7 cellular contexts compared by ENCODE assay signal in genomic region chr3:198143545-198144137, GRCh38.
DNase-seq lines count a peak whose midpoint lies in the region; ATAC-seq, FAIRE-seq and TF ChIP-seq lines count a peak whose summit lies in the region.
"Not testable (repeated sequence)": the region's sequence is repeated elsewhere in the genome, so short reads cannot be mapped to it uniquely, and the experiment has no call there.

No MANE protein-coding gene starts in this region.

- not testable (repeated sequence) for H3K9me2 ChIP-seq in Karpas-422 (replicated peaks; ENCODE audit: insufficient read depth, low read length)

- H3K27ac Mint-ChIP-seq in endodermal cell, result not testable (repeated sequence)

- DNase-seq in Karpas-422 (peak; percentile 11), SJCRH30 (peak; percentile 41 to 46), K562 (ENCODE audit: extremely low read depth in 1 of 4, low spot score in 3 of 4) (peak in 3 of 4 experiments; percentile 6 to 25 (median 7)), endodermal cell (peak; percentile 60), kidney (peak; percentile 53)
- not testable (repeated sequence) for DNase-seq in sciatic nerve (ENCODE audit: low spot score)

- not testable (repeated sequence) for H3K27ac ChIP-seq in BLaER1; Karpas-422 (ENCODE audit: low read length); K562 (ENCODE audit: extremely low read depth, low read depth, low read length); endodermal cell (ENCODE audit: low read depth, low read length); kidney (ENCODE audit: low read depth in 2 of 2, low read length in 2 of 2)
- peak overlapping the region; percentile 25; the same call in 1 of the 2 replicates for H3K27ac ChIP-seq in SJCRH30

- FAIRE-seq in K562 (lab: Jason Lieb, UNC); kidney (lab: Jason Lieb, UNC): not testable (repeated sequence)

- not testable (repeated sequence) for H3K9ac ChIP-seq in BLaER1; Karpas-422 (ENCODE audit: low read length); endodermal cell (ENCODE audit: extremely low read depth, low read length, poor library complexity, severe bottlenecking); kidney (ENCODE audit: low read length in 2 of 2)
- peak overlapping the region in 1 of 2 experiments; percentile 17; a peak in 1 of 4 replicates for H3K9ac ChIP-seq in K562 (ENCODE audit: insufficient read depth in 1 of 2, low read depth in 2 of 2, low read length in 2 of 2)

- not testable (repeated sequence) for TF ChIP-seq RAD21 in K562 (CRISPR knock-in tag; conservative IDR thresholded peaks at IDR 0.05 in 1 of 2, IDR thresholded peaks at IDR 0.05 in 1 of 2)

- WGBS in K562 (ENCODE audit: insufficient coverage, low coverage, missing lambda C conversion rate), result 18% methylated on average over 9 of the region's 10 CpGs
- WGBS in endodermal cell (ENCODE audit: insufficient coverage in 1 of 2, insufficient read length in 1 of 2), 2 experiments, result 69 to 71% methylated on average over 8 to 10 of the region's 10 CpGs

- not testable (repeated sequence) for H3K79me2 ChIP-seq in Karpas-422 (ENCODE audit: low read length); K562 (ENCODE audit: control insufficient read depth, insufficient read depth, low read length)

- peak; percentile 34; the same call in 2 of the 3 replicates for ATAC-seq in K562
- peak; percentile 71 for ATAC-seq in sciatic nerve

- H3K27me3 Mint-ChIP-seq in endodermal cell (ENCODE audit: insufficient read depth), result peaks cover 25% of the 10 kb centered on the region

- not testable (repeated sequence) for BruUV-seq in K562 (replicated peaks; lab: Mats Ljungman, UMichigan)

- not testable (repeated sequence) for TF ChIP-seq POLR2A in K562 (conservative IDR thresholded peaks at IDR 0.05)

- POLR2A ChIA-PET in K562 (lab: Yijun Ruan, JAX), result not testable (repeated sequence)

- not testable (repeated sequence) for H3K36me3 ChIP-seq in BLaER1; Karpas-422 (ENCODE audit: insufficient read depth, low read length); SJCRH30; K562 (ENCODE audit: control insufficient read depth, insufficient read depth, low read length); endodermal cell (ENCODE audit: control insufficient read depth, insufficient read depth, low read length); kidney (ENCODE audit: control insufficient read depth in 1 of 2, insufficient read depth in 2 of 2, low read length in 2 of 2)

- not testable (repeated sequence) for H3K9me1 ChIP-seq in K562 (ENCODE audit: control insufficient read depth, insufficient read depth, low read length)

- H3K4me2 ChIP-seq in BLaER1, result peak overlapping the region; percentile 32; the same call in 1 of the 2 replicates
- H3K4me2 ChIP-seq in Karpas-422 (ENCODE audit: low read depth, low read length, poor library complexity, severe bottlenecking); K562 (ENCODE audit: insufficient read depth, low read length): not testable (repeated sequence)

- not testable (repeated sequence) for H3K9me3 Mint-ChIP-seq in endodermal cell

- not testable (repeated sequence) for TF ChIP-seq EP300 in K562 (IDR thresholded peaks at IDR 0.05; ENCODE audit: low read length)

- H3K9me3 ChIP-seq in BLaER1; Karpas-422 (ENCODE audit: low read length); SJCRH30 (replicated peaks); K562 (replicated peaks; ENCODE audit: control insufficient read depth, insufficient read depth, low read depth, low read length); endodermal cell (ENCODE audit: control insufficient read depth, low read length); kidney (ENCODE audit: control insufficient read depth in 1 of 2, low read length in 2 of 2): not testable (repeated sequence)

- not testable (repeated sequence) for H3K27me3 ChIP-seq in BLaER1; Karpas-422 (ENCODE audit: low read length); SJCRH30; K562 (ENCODE audit: control insufficient read depth in 2 of 2, insufficient read depth in 2 of 2, low read length in 2 of 2); endodermal cell (ENCODE audit: control insufficient read depth, insufficient read depth, low read length, poor library complexity, severe bottlenecking)

- intact Hi-C loops in K562 (cut with micrococcal nuclease); kidney (cut with DNase I); sciatic nerve (cut with DNase I): not testable (repeated sequence)

- H3K4me3 ChIP-seq in BLaER1; Karpas-422 (ENCODE audit: low read length); SJCRH30; K562; endodermal cell (ENCODE audit: low read length); kidney (ENCODE audit: low read length in 2 of 2): not testable (repeated sequence)

- H3K36me3 Mint-ChIP-seq in endodermal cell (ENCODE audit: low read depth), result not testable (repeated sequence)

- H4K20me1 ChIP-seq in BLaER1; Karpas-422 (ENCODE audit: insufficient read depth, low read depth, low read length); K562 (replicated peaks; ENCODE audit: control insufficient read depth, insufficient read depth, low read length): not testable (repeated sequence)

- not testable (repeated sequence) for H3K4me3 Mint-ChIP-seq in endodermal cell

- TF ChIP-seq CTCF in K562 (IDR thresholded peaks at IDR 0.05 in 2 of 3, conservative IDR thresholded peaks at IDR 0.05 in 1 of 3; ENCODE audit: insufficient read depth in 2 of 3, low read depth in 1 of 3, low read length in 3 of 3); endodermal cell (conservative IDR thresholded peaks at IDR 0.05); kidney (IDR thresholded peaks at IDR 0.05; ENCODE audit: borderline replicate concordance, extremely low read depth, insufficient read depth): not testable (repeated sequence)

- peaks cover 12% of the 10 kb centered on the region for H3K4me1 Mint-ChIP-seq in endodermal cell

- in situ Hi-C loops in K562 (cut with MboI), result not testable (repeated sequence)

- H2AFZ ChIP-seq in Karpas-422 (ENCODE audit: low read length); K562 (ENCODE audit: low read depth, low read length): not testable (repeated sequence)

- H3K4me1 ChIP-seq in BLaER1, result peaks cover 35% of the 10 kb centered on the region
- H3K4me1 ChIP-seq in Karpas-422 (ENCODE audit: low read length); SJCRH30; K562 (replicated peaks in 1 of 2; ENCODE audit: control insufficient read depth in 2 of 2, insufficient read depth in 2 of 2, low read length in 2 of 2); endodermal cell (ENCODE audit: control insufficient read depth, insufficient read depth, low read length); kidney (ENCODE audit: control insufficient read depth in 1 of 2, insufficient read depth in 1 of 2, low read depth in 1 of 2, low read length in 2 of 2): not testable (repeated sequence)

- CTCF ChIA-PET in K562 (lab: Yijun Ruan, JAX; ENCODE audit: low intra/inter-chr PET ratio), result not testable (repeated sequence)

TF ChIP-seq in K562, 482 proteins besides CTCF, POLR2A, EP300 and RAD21 (continues in another document):
- TF ChIP-seq USF1 (CRISPR knock-in tag; IDR thresholded peaks at IDR 0.05), result peak; percentile 40; the same call in 1 of the 2 replicates
- TF ChIP-seq FOXA3 (CRISPR knock-in tag; conservative IDR thresholded peaks at IDR 0.05 in 1 of 2, IDR thresholded peaks at IDR 0.05 in 1 of 2), result 0 out of 4 replicates have a peak, but pooled peaks of 1 of the 2 experiments have one; percentile 18
- peak in 1 of 2 experiments; percentile 75; a peak in 2 of 4 replicates for TF ChIP-seq RCOR1 (IDR thresholded peaks at IDR 0.05; ENCODE audit: borderline replicate concordance in 1 of 2, low read depth in 2 of 2, low read length in 2 of 2)
- peak; percentile 21; the same call in 1 of the 2 replicates for TF ChIP-seq CXXC5 (CRISPR knock-in tag; IDR thresholded peaks at IDR 0.05)
- peak; percentile 63 for TF ChIP-seq MEIS2 (IDR thresholded peaks at IDR 0.05; ENCODE audit: partially characterized antibody)
- TF ChIP-seq KDM1A (IDR thresholded peaks at IDR 0.05), result peak; percentile 89 to 91
- TF ChIP-seq USF2 (CRISPR knock-in tag; IDR thresholded peaks at IDR 0.05), result peak; percentile 48
- TF ChIP-seq RAD51 (IDR thresholded peaks at IDR 0.05; ENCODE audit: borderline replicate concordance, low read depth), result 0 out of 2 replicates have a peak, but pooled peaks have one; percentile 18
